In genomic region chr16:71803305-71803690, GRCh38 we compare ENCODE assay signal across 17 cellular contexts. TPM values are rescaled to one million over a fixed set of nuclear protein-coding genes. Genes with fewer than 3 reads are reported as not detected.
DNase-seq lines count a peak whose midpoint lies in the region; ATAC-seq, FAIRE-seq and TF ChIP-seq lines count a peak whose summit lies in the region.
"Had no signal": no experiment of that assay in that cellular context is flagged by ENCODE, and none has a peak within 500 bp of the region (broad histone marks: within the 10 kb centered on the region; RNA-seq: fewer than 3 reads in every experiment).

No MANE protein-coding gene starts in this region.

- H3K4me3 Mint-ChIP-seq in CD8-positive, alpha-beta T cell = no peak overlapping the region
- H3K4me3 Mint-ChIP-seq in astrocyte (ENCODE audit: unreplicated experiment) = peak overlapping the region; percentile 12
- H3K4me3 Mint-ChIP-seq in CD4-positive, alpha-beta T cell = no peak overlapping the region
- H3K4me3 Mint-ChIP-seq: B cell had no signal

- no peak overlapping the region for H2AFZ ChIP-seq in astrocyte (ENCODE audit: low read depth, low read length)
- no peak overlapping the region for H2AFZ ChIP-seq in trophoblast cell (ENCODE audit: insufficient read depth, low read length, poor library complexity)

- H3K4me2 ChIP-seq in A549 (no peak overlapping the region), astrocyte (ENCODE audit: low read length) (no peak overlapping the region), trophoblast cell (ENCODE audit: low read length) (no peak overlapping the region)

- no peak overlapping the region for H3K23ac ChIP-seq in trophoblast cell (ENCODE audit: low read length)

- ATAC-seq in A549 (no peak), GM19035 (IDR thresholded peaks at IDR 0.05; ENCODE audit: unreplicated experiment) (no peak)
- ATAC-seq in CD8-positive, alpha-beta T cell = no peak
- no peak for ATAC-seq in CD4-positive, alpha-beta T cell (ENCODE audit: poor library complexity)

- no peak overlapping the region for H3K27ac ChIP-seq in A549
- H3K27ac ChIP-seq in CD8-positive, alpha-beta T cell (ENCODE audit: low read depth, low read length) = no peak overlapping the region
- H3K27ac ChIP-seq in astrocyte (ENCODE audit: low read depth, low read length) = no peak overlapping the region
- no peak overlapping the region for H3K27ac ChIP-seq in trophoblast cell (ENCODE audit: low read depth, low read length)
- no peak overlapping the region for H3K27ac ChIP-seq in CD4-positive, alpha-beta T cell (ENCODE audit: low read depth, low read length)

- no peak for TF ChIP-seq POLR2A in A549 (IDR thresholded peaks at IDR 0.05; ENCODE audit: low read length)

- no peak overlapping the region for H2AK5ac ChIP-seq in trophoblast cell (ENCODE audit: low read length)

- H2BK12ac ChIP-seq in trophoblast cell (ENCODE audit: low read length) = no peak overlapping the region

- intact Hi-C loops in CD8-positive, alpha-beta T cell (cut with DNase I, micrococcal nuclease) = no loop called here
- intact Hi-C loops in CD4-positive, alpha-beta T cell (cut with DNase I, micrococcal nuclease) = loop anchor here in 1 of 2 experiments (10.0 kb wide), 1 partner anchor 238 kb away; no protein-coding TSS in a partner anchor

- no peaks in the 10 kb centered on the region for H3K27me3 ChIP-seq in CD8-positive, alpha-beta T cell (ENCODE audit: insufficient read depth, low read length)
- H3K27me3 ChIP-seq in astrocyte (ENCODE audit: insufficient read depth, low read length) = no peaks in the 10 kb centered on the region
- no peaks in the 10 kb centered on the region for H3K27me3 ChIP-seq in trophoblast cell (ENCODE audit: insufficient read depth, low read length)
- H3K27me3 ChIP-seq in CD4-positive, alpha-beta T cell (ENCODE audit: control insufficient read depth, insufficient read depth, low read length) = no peaks in the 10 kb centered on the region

- peak overlapping the region; percentile 27 for H3K27ac Mint-ChIP-seq in CD8-positive, alpha-beta T cell
- no peak overlapping the region for H3K27ac Mint-ChIP-seq in astrocyte (ENCODE audit: unreplicated experiment)
- no peak overlapping the region for H3K27ac Mint-ChIP-seq in CD4-positive, alpha-beta T cell
- H3K27ac Mint-ChIP-seq: B cell had no signal

- TF ChIP-seq EP300 in A549 (IDR thresholded peaks at IDR 0.05) = no peak

- FAIRE-seq in A549 (lab: Jason Lieb, UNC) (no peak), astrocyte (lab: Jason Lieb, UNC) (no peak)
- FAIRE-seq: GM19239 had no signal

- H4K20me1 ChIP-seq in astrocyte (ENCODE audit: insufficient read depth, low read length) = peaks cover 64% of the 10 kb centered on the region

- no peaks in the 10 kb centered on the region for H3K9me3 Mint-ChIP-seq in CD8-positive, alpha-beta T cell
- no peaks in the 10 kb centered on the region for H3K9me3 Mint-ChIP-seq in astrocyte (ENCODE audit: unreplicated experiment)
- no peaks in the 10 kb centered on the region for H3K9me3 Mint-ChIP-seq in CD4-positive, alpha-beta T cell
- H3K9me3 Mint-ChIP-seq: CD4-positive, CD25-positive, alpha-beta regulatory T cell had no signal

- no peaks in the 10 kb centered on the region for H3K36me3 ChIP-seq in CD8-positive, alpha-beta T cell (ENCODE audit: insufficient read depth, low read length)
- H3K36me3 ChIP-seq in astrocyte (ENCODE audit: insufficient read depth, low read length) (peaks cover 6% of the 10 kb centered on the region), trophoblast cell (ENCODE audit: control insufficient read depth in 1 of 2, insufficient read depth in 2 of 2, low read length in 2 of 2) (peaks cover 6 to 33% of the 10 kb centered on the region in 2 experiments)

- peaks cover 44% of the 10 kb centered on the region for H3K4me1 Mint-ChIP-seq in CD8-positive, alpha-beta T cell (ENCODE audit: low read depth)
- H3K4me1 Mint-ChIP-seq in astrocyte (ENCODE audit: low read depth, unreplicated experiment) = peaks cover 11% of the 10 kb centered on the region
- peaks cover 31% of the 10 kb centered on the region for H3K4me1 Mint-ChIP-seq in CD4-positive, alpha-beta T cell (ENCODE audit: low read depth)

- peaks cover 15% of the 10 kb centered on the region for H3K4me1 ChIP-seq in A549
- H3K4me1 ChIP-seq in CD8-positive, alpha-beta T cell (ENCODE audit: insufficient read depth, low read length) = peaks cover 18% of the 10 kb centered on the region
- no peaks in the 10 kb centered on the region for H3K4me1 ChIP-seq in astrocyte (ENCODE audit: insufficient read depth, low read length)
- H3K4me1 ChIP-seq in trophoblast cell (ENCODE audit: control insufficient read depth in 1 of 2, insufficient read depth in 2 of 2, low read length in 2 of 2) = no peaks in the 10 kb centered on the region

- H3K18ac ChIP-seq in trophoblast cell (ENCODE audit: low read length) = no peak overlapping the region

- no peak overlapping the region for H4K12ac ChIP-seq in trophoblast cell (ENCODE audit: low read depth, low read length)

- no peak overlapping the region for H2BK5ac ChIP-seq in trophoblast cell (ENCODE audit: low read depth, low read length, poor library complexity)

- DNase-seq in A549 (ENCODE audit: low read depth in 1 of 2, low spot score in 1 of 2) = no peak
- DNase-seq in CD8-positive, alpha-beta T cell = no peak
- DNase-seq in astrocyte (ENCODE audit: low read depth) = no peak
- DNase-seq in trophoblast cell = no peak
- DNase-seq in CD4-positive, alpha-beta T cell = no peak
- no peak for DNase-seq in GM19240 (ENCODE audit: insufficient read length, low spot score)
- DNase-seq: Calu3; CD4-positive, CD25-positive, alpha-beta regulatory T cell; DMS53; NCI-H1092; NCI-H146; NCI-H2081; NCI-H510A; NCI-H774 had no signal

- peak overlapping the region; percentile 46 for H3K4ac ChIP-seq in trophoblast cell (ENCODE audit: low read depth, low read length)

- H3K79me2 ChIP-seq in astrocyte (ENCODE audit: insufficient read depth, low read length) (peaks cover 99% of the 10 kb centered on the region), trophoblast cell (ENCODE audit: control insufficient read depth, insufficient read depth, low read length, poor library complexity) (peaks cover 17% of the 10 kb centered on the region)

- TF ChIP-seq CTCF in A549 (IDR thresholded peaks at IDR 0.05) = no peak
- no peak for TF ChIP-seq CTCF in CD8-positive, alpha-beta T cell (IDR thresholded peaks at IDR 0.05)
- TF ChIP-seq CTCF in astrocyte (IDR thresholded peaks at IDR 0.05; ENCODE audit: insufficient read depth, low read depth, low read length) = no peak
- TF ChIP-seq CTCF in CD4-positive, alpha-beta T cell (IDR thresholded peaks at IDR 0.05) = no peak

- no peak overlapping the region for H3K4me3 ChIP-seq in A549
- no peak overlapping the region for H3K4me3 ChIP-seq in CD8-positive, alpha-beta T cell (ENCODE audit: low read depth, low read length)
- no peak overlapping the region for H3K4me3 ChIP-seq in astrocyte (ENCODE audit: insufficient read depth, low read depth, low read length)
- no peak overlapping the region for H3K4me3 ChIP-seq in trophoblast cell (ENCODE audit: low read depth, low read length)

- H3K9me3 ChIP-seq in A549 = no peaks in the 10 kb centered on the region
- no peaks in the 10 kb centered on the region for H3K9me3 ChIP-seq in CD8-positive, alpha-beta T cell (ENCODE audit: low read length)
- no peaks in the 10 kb centered on the region for H3K9me3 ChIP-seq in astrocyte (ENCODE audit: insufficient read depth, low read depth, low read length)
- no peaks in the 10 kb centered on the region for H3K9me3 ChIP-seq in trophoblast cell (ENCODE audit: insufficient read depth, low read depth, low read length)
- H3K9me3 ChIP-seq in CD4-positive, alpha-beta T cell (ENCODE audit: control insufficient read depth, low read length) = no peaks in the 10 kb centered on the region

- no peak overlapping the region for H2BK120ac ChIP-seq in trophoblast cell (ENCODE audit: insufficient read depth, low read length, poor library complexity)

- TF ChIP-seq RAD21 in A549 (conservative IDR thresholded peaks at IDR 0.05 in 1 of 2, IDR thresholded peaks at IDR 0.05 in 1 of 2) = no peak

- H3K79me1 ChIP-seq in trophoblast cell (ENCODE audit: low read length) = peaks cover 3% of the 10 kb centered on the region

- no peak overlapping the region for H4K91ac ChIP-seq in trophoblast cell (ENCODE audit: low read depth, low read length)

- no peaks in the 10 kb centered on the region for H3K27me3 Mint-ChIP-seq in CD8-positive, alpha-beta T cell (ENCODE audit: low read depth)
- no peaks in the 10 kb centered on the region for H3K27me3 Mint-ChIP-seq in astrocyte (ENCODE audit: low read depth, unreplicated experiment)
- no peaks in the 10 kb centered on the region for H3K27me3 Mint-ChIP-seq in CD4-positive, alpha-beta T cell
- H3K27me3 Mint-ChIP-seq: B cell had no signal

- POLR2A ChIA-PET in A549 (lab: Yijun Ruan, JAX) = no interaction called here
- POLR2A ChIA-PET in CD8-positive, alpha-beta T cell (lab: Charles Lee) = no interaction called here
- POLR2A ChIA-PET in CD4-positive, alpha-beta T cell (lab: Charles Lee) = no interaction called here

- no peak overlapping the region for H3K9ac ChIP-seq in astrocyte (ENCODE audit: low read length)
- H3K9ac ChIP-seq in trophoblast cell (ENCODE audit: low read length) = no peak overlapping the region

- peaks cover 35% of the 10 kb centered on the region for H3K36me3 Mint-ChIP-seq in CD8-positive, alpha-beta T cell
- peaks cover 3% of the 10 kb centered on the region for H3K36me3 Mint-ChIP-seq in astrocyte (ENCODE audit: low read depth, unreplicated experiment)
- H3K36me3 Mint-ChIP-seq in CD4-positive, alpha-beta T cell (ENCODE audit: low read depth) = peaks cover 35% of the 10 kb centered on the region

- no peak overlapping the region for H4K8ac ChIP-seq in trophoblast cell (ENCODE audit: low read depth, low read length)

- 90% methylated on average over 1 of the region's 1 CpG for WGBS in A549 (ENCODE audit: missing lambda C conversion rate)
- whole genome bisulfite sequencing in trophoblast cell (ENCODE audit: extremely low coverage, insufficient coverage, insufficient read length) = no CpG with 5 or more reads among the region's 1 CpG

- no peak overlapping the region for H3K14ac ChIP-seq in trophoblast cell (ENCODE audit: low read length)

- CTCF ChIA-PET in A549 (lab: Yijun Ruan, JAX) = no interaction called here
- CTCF ChIA-PET in CD8-positive, alpha-beta T cell (lab: Charles Lee) = no interaction called here
- CTCF ChIA-PET in CD4-positive, alpha-beta T cell (lab: Charles Lee) = no interaction called here

RNA-seq across cellular contexts. Expression of gene AP1G1, which starts 5.3 kb away (rescaled TPM):
- polyA plus RNA-seq in A549 (2011; rRNA removed) = 85.6 and 98.0 TPM in 2 replicates
- polyA plus RNA-seq in A549 (2012; cell fraction: cytosol; rRNA removed) = 24.0 and 27.9 TPM in 2 replicates
- polyA plus RNA-seq in A549 (2012; cell fraction: nucleus; rRNA removed) = 31.3 and 54.0 TPM in 2 replicates
- polyA plus RNA-seq in A549 (2017; fragmentation: RNase III; extraction: RNeasy Plus Mini Kit Qiagen cat#74134 plus additional on column Dnase treatment) = 38.1 to 40.7 TPM (median 38.6 TPM) in 3 replicates
- 158 and 173 TPM in 2 replicates for polyA minus RNA-seq in A549 (2011; rRNA and poly(A)+ RNA removed)
- total RNA-seq in CD8-positive, alpha-beta T cell = 100 to 1,000 TPM; 179 to 202 TPM
- 106 and 121 TPM in 2 replicates for total RNA-seq in astrocyte
- 65.1 and 66.3 TPM in 2 replicates for polyA plus RNA-seq in trophoblast cell (2013)
- total RNA-seq in CD4-positive, alpha-beta T cell = 100 to 1,000 TPM; 171 to 175 TPM

RNA-seq across cellular contexts. Expression of gene ATXN1L, which starts 42.5 kb away (rescaled TPM):
- polyA plus RNA-seq in A549 (2011; rRNA removed) = 16.9 and 18.2 TPM in 2 replicates
- 7.9 and 10.5 TPM in 2 replicates for polyA plus RNA-seq in A549 (2012; cell fraction: cytosol; rRNA removed)
- 11.3 and 13.5 TPM in 2 replicates for polyA plus RNA-seq in A549 (2012; cell fraction: nucleus; rRNA removed)
- 16.2 to 17.7 TPM (median 17.4 TPM) in 3 replicates for polyA plus RNA-seq in A549 (2017; fragmentation: RNase III; extraction: RNeasy Plus Mini Kit Qiagen cat#74134 plus additional on column Dnase treatment)
- 20.2 and 20.8 TPM in 2 replicates for polyA minus RNA-seq in A549 (2011; rRNA and poly(A)+ RNA removed)
- total RNA-seq in CD8-positive, alpha-beta T cell = 10 to 100 TPM; 64.9 to 67.4 TPM
- total RNA-seq in astrocyte = 31.9 and 32.7 TPM in 2 replicates
- 12.1 and 12.2 TPM in 2 replicates for polyA plus RNA-seq in trophoblast cell (2013)
- 10 to 100 TPM; 61.0 to 61.1 TPM for total RNA-seq in CD4-positive, alpha-beta T cell
